ENCODE assay signal across 11 cellular contexts in the genomic region with DNA sequence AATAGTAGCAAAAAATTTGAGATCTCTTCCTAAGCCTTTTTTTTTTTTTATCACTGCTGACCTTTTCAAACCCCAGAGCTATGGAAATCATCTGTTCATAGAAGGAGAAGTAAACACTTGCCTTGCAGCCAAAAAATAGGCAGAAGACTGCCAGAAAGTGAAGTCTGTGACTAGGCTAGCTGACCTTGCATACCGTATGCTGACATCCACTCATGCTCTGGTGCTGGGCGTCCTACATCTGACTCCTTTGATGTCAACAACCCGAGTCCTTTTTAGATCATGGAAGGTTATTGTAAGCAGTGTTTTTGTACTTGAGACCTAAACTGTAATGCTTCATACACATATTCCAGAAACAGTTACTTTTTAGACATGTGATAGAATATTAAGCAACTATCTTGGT.
DNase-seq lines count a peak whose midpoint lies in the region; ATAC-seq and TF ChIP-seq lines count a peak whose summit lies in the region.
"Had no signal": no experiment of that assay in that cellular context is flagged by ENCODE, and none has a peak within 500 bp of the region (broad histone marks: within the 10 kb centered on the region; RNA-seq: fewer than 3 reads in every experiment).

No MANE protein-coding gene starts in this region.

- POLR2A ChIA-PET in activated CD4-positive, alpha-beta T cell treated with anti-CD3 and anti-CD28 coated beads for 36 hours (lab: Charles Lee), result no interaction called here

- no peaks in the 10 kb centered on the region for H3K27me3 ChIP-seq in heart left ventricle
- H3K27me3 ChIP-seq in MM.1S (replicated peaks; ENCODE audit: insufficient read depth, low read length), result no peaks in the 10 kb centered on the region
- H3K27me3 ChIP-seq in HAP-1 (ENCODE audit: low read depth), result 0 out of 2 replicates have a peak, but pooled peaks cover 3% of the 10 kb centered on the region
- H3K27me3 ChIP-seq in GM23338 (ENCODE audit: insufficient read depth), result no peaks in the 10 kb centered on the region
- H3K27me3 ChIP-seq: neutrophil had no signal

- no peak for TF ChIP-seq CTCF in heart left ventricle (IDR thresholded peaks at IDR 0.05)
- TF ChIP-seq CTCF in MM.1S (IDR thresholded peaks at IDR 0.05; ENCODE audit: low read length), result no peak
- no peak for TF ChIP-seq CTCF in GM23338 (conservative IDR thresholded peaks at IDR 0.05; ENCODE audit: low read depth in 2 of 2)

- no peaks in the 10 kb centered on the region for H3K79me2 ChIP-seq in MM.1S (ENCODE audit: low read length)
- no peaks in the 10 kb centered on the region for H3K79me2 ChIP-seq in GM23338 (replicated peaks; ENCODE audit: insufficient read depth)

- in situ Hi-C loops in HAP-1 (cut with MboI; ENCODE audit: low sequenced_read_pairs), result no loop called here

- H3K27ac Mint-ChIP-seq in activated CD4-positive, alpha-beta T cell treated with anti-CD3 and anti-CD28 coated beads for 36 hours, result peak overlapping the region; percentile 58
- H3K27ac Mint-ChIP-seq in activated T-helper 17 cell treated with anti-CD3 and anti-CD28 coated beads, Interleukin-2, amount 50 U/mL, for 72 hours, result peak overlapping the region; percentile 91
- no peak overlapping the region for H3K27ac Mint-ChIP-seq in GM23338

- H4K20me1 ChIP-seq in MM.1S (ENCODE audit: insufficient read depth, low read length) (no peaks in the 10 kb centered on the region), GM23338 (replicated peaks; ENCODE audit: insufficient read depth) (0 out of 2 replicates have a peak, but pooled peaks cover 5% of the 10 kb centered on the region)

- H3K9ac ChIP-seq in MM.1S (ENCODE audit: low read length), result no peak overlapping the region

- DNase-seq in activated CD4-positive, alpha-beta T cell treated with anti-CD3 and anti-CD28 coated beads for 36 hours, result peak; percentile 13
- DNase-seq in activated CD4-positive, alpha-beta T cell treated with anti-CD3 and anti-CD28 coated beads, Interleukin-2, amount 50 U/mL, for 1 hour, result no peak
- peak in 3 of 5 donors; percentile 21 to 58 (median 38) for DNase-seq in heart left ventricle
- DNase-seq in smooth muscle cell of the brain vasculature (ENCODE audit: low read depth, low spot score), result peak; percentile 32
- DNase-seq in MM.1S, result no peak
- DNase-seq in HAP-1 (ENCODE audit: low spot score in 2 of 2), result no peak
- DNase-seq in GM23338 (ENCODE audit: low spot score), result no peak
- DNase-seq: NCI-H187 had no signal

- intact Hi-C loops in activated CD4-positive, alpha-beta T cell treated with anti-CD3 and anti-CD28 coated beads for 36 hours (cut with DNase I, micrococcal nuclease), result loop anchor here (5.0 kb wide), 3 partner anchors 155 to 275 kb away; a partner anchor contains a TSS
- intact Hi-C loops in heart left ventricle (cut with DNase I), result no loop called here

- peaks cover 0 to 45% (median 31%) of the 10 kb centered on the region in 12 donors for H3K4me1 ChIP-seq in heart left ventricle
- no peaks in the 10 kb centered on the region for H3K4me1 ChIP-seq in MM.1S (ENCODE audit: low read length)
- no peaks in the 10 kb centered on the region for H3K4me1 ChIP-seq in HAP-1
- no peaks in the 10 kb centered on the region for H3K4me1 ChIP-seq in GM23338 (ENCODE audit: insufficient read depth)

- H3K27ac ChIP-seq in heart left ventricle (peak overlapping the region in 10 of 12 donors; percentile 17 to 72 (median 45)), MM.1S (ENCODE audit: low read length) (no peak overlapping the region), GM23338 (ENCODE audit: low read depth) (no peak overlapping the region)
- H3K27ac ChIP-seq: 22Rv1, neutrophil had no signal

- peak overlapping the region; percentile 26 for H3K4me3 Mint-ChIP-seq in activated CD4-positive, alpha-beta T cell treated with anti-CD3 and anti-CD28 coated beads for 36 hours
- H3K4me3 Mint-ChIP-seq in activated T-helper 17 cell treated with anti-CD3 and anti-CD28 coated beads, Interleukin-2, amount 50 U/mL, for 72 hours, result peak overlapping the region; percentile 68
- no peak overlapping the region for H3K4me3 Mint-ChIP-seq in GM23338

- H3F3A ChIP-seq in MM.1S (ENCODE audit: insufficient read depth, low read length), result no peaks in the 10 kb centered on the region
- H3F3A ChIP-seq in GM23338 (replicated peaks; ENCODE audit: low read depth), result no peaks in the 10 kb centered on the region

- 12 to 24% (median 17%) methylated on average over 3 of the region's 3 CpGs for WGBS in heart left ventricle, 4 donors

- H3K4me1 Mint-ChIP-seq in activated CD4-positive, alpha-beta T cell treated with anti-CD3 and anti-CD28 coated beads for 36 hours, result peaks cover 26% of the 10 kb centered on the region
- peaks cover 24% of the 10 kb centered on the region for H3K4me1 Mint-ChIP-seq in activated T-helper 17 cell treated with anti-CD3 and anti-CD28 coated beads, Interleukin-2, amount 50 U/mL, for 72 hours
- no peaks in the 10 kb centered on the region for H3K4me1 Mint-ChIP-seq in GM23338

- no peak for TF ChIP-seq POLR2A in heart left ventricle (IDR thresholded peaks at IDR 0.05)

- H3K4me2 ChIP-seq in MM.1S (ENCODE audit: low read depth, low read length) (no peak overlapping the region), GM23338 (no peak overlapping the region)

- peaks cover 5% of the 10 kb centered on the region for H3K27me3 Mint-ChIP-seq in activated CD4-positive, alpha-beta T cell treated with anti-CD3 and anti-CD28 coated beads for 36 hours
- H3K27me3 Mint-ChIP-seq in activated T-helper 17 cell treated with anti-CD3 and anti-CD28 coated beads, Interleukin-2, amount 50 U/mL, for 72 hours, result peaks cover 11% of the 10 kb centered on the region
- no peaks in the 10 kb centered on the region for H3K27me3 Mint-ChIP-seq in GM23338 (ENCODE audit: insufficient read depth, low read depth, poor library complexity)

- peak; percentile 16 for ATAC-seq in activated CD4-positive, alpha-beta T cell treated with anti-CD3 and anti-CD28 coated beads for 36 hours
- ATAC-seq in activated T-helper 17 cell treated with anti-CD3 and anti-CD28 coated beads, Interleukin-2, amount 50 U/mL, for 72 hours (replicated peaks), result peak; percentile 42
- ATAC-seq in heart left ventricle (peak; percentile 75 to 88 (median 82)), GM23338 (no peak)

- H3K9me2 ChIP-seq in MM.1S (replicated peaks; ENCODE audit: insufficient read depth, low read length) (no peaks in the 10 kb centered on the region), GM23338 (ENCODE audit: insufficient read depth) (no peaks in the 10 kb centered on the region)

- H3K4me3 ChIP-seq in heart left ventricle, result no peak overlapping the region
- no peak overlapping the region for H3K4me3 ChIP-seq in MM.1S (ENCODE audit: low read length)
- no peak overlapping the region for H3K4me3 ChIP-seq in HAP-1
- no peak overlapping the region for H3K4me3 ChIP-seq in GM23338

- H3K9me3 Mint-ChIP-seq in activated CD4-positive, alpha-beta T cell treated with anti-CD3 and anti-CD28 coated beads for 36 hours (ENCODE audit: low read depth), result no peaks in the 10 kb centered on the region
- H3K9me3 Mint-ChIP-seq in activated T-helper 17 cell treated with anti-CD3 and anti-CD28 coated beads, Interleukin-2, amount 50 U/mL, for 72 hours, result no peaks in the 10 kb centered on the region
- no peaks in the 10 kb centered on the region for H3K9me3 Mint-ChIP-seq in GM23338

- H3K36me3 ChIP-seq in heart left ventricle (peaks cover 0 to 19% (median 0%) of the 10 kb centered on the region in 9 donors), MM.1S (replicated peaks; ENCODE audit: insufficient read depth, low read length) (no peaks in the 10 kb centered on the region), HAP-1 (replicated peaks) (no peaks in the 10 kb centered on the region), GM23338 (ENCODE audit: insufficient read depth) (no peaks in the 10 kb centered on the region; the same call in 1 of the 2 replicates)
- H3K36me3 ChIP-seq: neutrophil had no signal

- H2AFZ ChIP-seq in MM.1S (ENCODE audit: low read length) (no peak overlapping the region), GM23338 (no peak overlapping the region)

- no peaks in the 10 kb centered on the region for H3K36me3 Mint-ChIP-seq in activated CD4-positive, alpha-beta T cell treated with anti-CD3 and anti-CD28 coated beads for 36 hours (ENCODE audit: low read depth)
- H3K36me3 Mint-ChIP-seq in activated T-helper 17 cell treated with anti-CD3 and anti-CD28 coated beads, Interleukin-2, amount 50 U/mL, for 72 hours (ENCODE audit: low read depth), result no peaks in the 10 kb centered on the region
- H3K36me3 Mint-ChIP-seq in GM23338 (ENCODE audit: low read depth), result no peaks in the 10 kb centered on the region

- H3K9me3 ChIP-seq in heart left ventricle (no peaks in the 10 kb centered on the region), MM.1S (replicated peaks; ENCODE audit: insufficient read depth, low read length) (no peaks in the 10 kb centered on the region), HAP-1 (no peaks in the 10 kb centered on the region)
- H3K9me3 ChIP-seq: neutrophil had no signal

- CTCF ChIA-PET in activated CD4-positive, alpha-beta T cell treated with anti-CD3 and anti-CD28 coated beads for 36 hours (lab: Charles Lee), result no interaction called here

TF ChIP-seq in GM23338, 12 proteins besides CTCF, POLR2A, EP300 and RAD21 (continues in another document):
- TF ChIP-seq ZNF331 (CRISPR knock-in tag; IDR thresholded peaks at IDR 0.05; ENCODE audit: low read depth) (no peak), STAT1 (IDR thresholded peaks at IDR 0.05; ENCODE audit: unreplicated experiment) (no peak), ZNF114 (CRISPR knock-in tag; IDR thresholded peaks at IDR 0.05) (no peak), NANOG (IDR thresholded peaks at IDR 0.05; ENCODE audit: borderline replicate concordance) (no peak), CREB1 (CRISPR knock-in tag; IDR thresholded peaks at IDR 0.05; ENCODE audit: low read depth) (no peak)
- TF ChIP-seq, protein P1, sequence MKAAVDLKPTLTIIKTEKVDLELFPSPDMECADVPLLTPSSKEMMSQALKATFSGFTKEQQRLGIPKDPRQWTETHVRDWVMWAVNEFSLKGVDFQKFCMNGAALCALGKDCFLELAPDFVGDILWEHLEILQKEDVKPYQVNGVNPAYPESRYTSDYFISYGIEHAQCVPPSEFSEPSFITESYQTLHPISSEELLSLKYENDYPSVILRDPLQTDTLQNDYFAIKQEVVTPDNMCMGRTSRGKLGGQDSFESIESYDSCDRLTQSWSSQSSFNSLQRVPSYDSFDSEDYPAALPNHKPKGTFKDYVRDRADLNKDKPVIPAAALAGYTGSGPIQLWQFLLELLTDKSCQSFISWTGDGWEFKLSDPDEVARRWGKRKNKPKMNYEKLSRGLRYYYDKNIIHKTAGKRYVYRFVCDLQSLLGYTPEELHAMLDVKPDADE (IDR thresholded peaks at IDR 0.05), result no peak

Comparison
In these comparisons a context has a peak if more than half of its experiments do, and no peak if none do; other contexts are left out.
1. DNase-seq: peak in activated CD4-positive, alpha-beta T cell treated with anti-CD3 and anti-CD28 coated beads for 36 hours (single experiment), heart left ventricle (3 of 5) and smooth muscle cell of the brain vasculature (single experiment); none in activated CD4-positive, alpha-beta T cell treated with anti-CD3 and anti-CD28 coated beads, Interleukin-2, amount 50 U/mL, for 1 hour (single experiment), MM.1S (single experiment), HAP-1 (0 of 2) and GM23338 (single experiment).
2. H3K27ac ChIP-seq: peak in heart left ventricle (10 of 12); none in MM.1S (single experiment) and GM23338 (single experiment).
3. intact Hi-C loops: an anchor here in activated CD4-positive, alpha-beta T cell treated with anti-CD3 and anti-CD28 coated beads for 36 hours (5.0 kb wide); none called in heart left ventricle.